In the genomic region with DNA sequence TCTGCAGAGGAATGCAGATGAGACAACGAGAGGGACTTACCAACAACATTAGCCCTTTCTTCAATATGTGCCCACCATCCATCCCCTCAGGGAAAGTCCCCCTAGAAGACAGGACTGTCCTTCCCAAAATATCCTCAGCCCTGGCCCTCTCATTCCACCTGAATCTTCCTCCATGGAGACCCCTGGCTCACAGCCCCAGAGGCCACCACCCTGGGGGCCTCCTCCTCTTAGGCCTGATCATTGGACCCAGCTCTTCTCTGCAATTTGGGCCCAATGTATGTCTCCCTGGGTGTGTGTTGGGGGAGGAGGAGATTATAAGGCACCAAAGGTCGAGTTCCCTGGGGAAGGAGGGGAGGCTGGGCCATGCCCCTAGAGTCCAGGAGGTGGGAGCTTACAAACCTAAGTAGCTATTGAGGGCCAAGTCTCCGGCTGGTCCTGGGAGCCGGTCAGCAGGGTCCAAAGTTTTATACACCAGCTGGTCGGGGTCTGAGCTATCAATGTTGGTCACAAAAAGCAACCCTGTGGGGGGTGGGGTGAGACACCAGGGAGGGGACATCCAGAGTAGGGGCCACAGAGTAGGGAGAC, we compare ENCODE assay signal across 14 cellular contexts. TPM values are rescaled to one million over a fixed set of nuclear protein-coding genes. Genes with fewer than 3 reads are reported as not detected.
DNase-seq lines count a peak whose midpoint lies in the region; TF ChIP-seq lines count a peak whose summit lies in the region.
"Had no signal": no experiment of that assay in that cellular context is flagged by ENCODE, and none has a peak within 500 bp of the region (broad histone marks: within the 10 kb centered on the region; RNA-seq: fewer than 3 reads in every experiment).

No MANE protein-coding gene starts in this region.

- no peak for TF ChIP-seq CTCF in HEK293 (tag by site-specific recombination; IDR thresholded peaks at IDR 0.05)
- no peak for TF ChIP-seq CTCF in ascending aorta (IDR thresholded peaks at IDR 0.05)
- TF ChIP-seq CTCF in nephron progenitor cell (IDR thresholded peaks at IDR 0.05): no peak
- no peak for TF ChIP-seq CTCF in GM13977 (IDR thresholded peaks at IDR 0.05; ENCODE audit: extremely low read depth, insufficient read depth, missing control alignments)

- peak overlapping the region; percentile 6 for H3K27ac Mint-ChIP-seq in nephron progenitor cell

- no peaks in the 10 kb centered on the region for H3K36me3 Mint-ChIP-seq in nephron progenitor cell (ENCODE audit: low read depth)

- no peaks in the 10 kb centered on the region for H3K27me3 ChIP-seq in ascending aorta
- no peaks in the 10 kb centered on the region for H3K27me3 ChIP-seq in stomach smooth muscle (ENCODE audit: control insufficient read depth in 1 of 2, insufficient read depth in 2 of 2, low read length in 2 of 2)
- H3K27me3 ChIP-seq: BLaER1 treated with 17β-estradiol and CSF1 and Interleukin-3, amounts not matched to agents 10 nM and 100 nM; SJCRH30 had no signal

- H3K4me3 ChIP-seq in HEK293 (ENCODE audit: low read depth, low read length) (no peak overlapping the region), ascending aorta (no peak overlapping the region), stomach smooth muscle (ENCODE audit: low read length in 2 of 2) (no peak overlapping the region)
- H3K4me3 ChIP-seq: BLaER1 treated with 17β-estradiol and CSF1 and Interleukin-3, amounts not matched to agents 10 nM and 100 nM; SJCRH30 had no signal

- intact Hi-C loops in ascending aorta (cut with DNase I): loop anchor here (2.0 kb wide), 1 partner anchor 15 kb away; no protein-coding TSS in a partner anchor

- H3K27ac ChIP-seq in HEK293 (ENCODE audit: extremely low read depth, low read depth, low read length): no peak overlapping the region
- H3K27ac ChIP-seq in ascending aorta: peak overlapping the region; percentile 42 to 47
- H3K27ac ChIP-seq in stomach smooth muscle (ENCODE audit: low read length): peak overlapping the region; percentile 41
- H3K27ac ChIP-seq: BLaER1 treated with 17β-estradiol and CSF1 and Interleukin-3, amounts not matched to agents 10 nM and 100 nM; SJCRH30 had no signal

- DNase-seq in ascending aorta (ENCODE audit: low spot score in 2 of 2) (no peak), nephron progenitor cell (no peak), hepatic stellate cell (ENCODE audit: low spot score) (no peak), GM13977 (ENCODE audit: low spot score) (no peak), NOMO-1 treated with DMSO at 0.1 percent for 48 hours (lab: John Stamatoyannopoulos, UW; ENCODE audit: unreplicated experiment) (no peak)
- DNase-seq: DMS 273 treated with DMSO at 0.1 percent for 48 hours, MV-4-11, NCI-H1417 treated with DMSO at 0.1 percent for 48 hours, NCI-H2029, NCI-H510A, SJCRH30 had no signal

- H3K9ac ChIP-seq in stomach smooth muscle (ENCODE audit: low read length in 2 of 2): peak overlapping the region in 1 of 2 donors; percentile 29
- H3K9ac ChIP-seq: BLaER1 treated with 17β-estradiol and CSF1 and Interleukin-3, amounts not matched to agents 10 nM and 100 nM had no signal

- H3K36me3 ChIP-seq in HEK293 (ENCODE audit: control insufficient read depth in 2 of 2, insufficient read depth in 1 of 2, low read length in 2 of 2): no peaks in the 10 kb centered on the region
- peaks cover 63 to 68% of the 10 kb centered on the region in 2 donors for H3K36me3 ChIP-seq in ascending aorta
- H3K36me3 ChIP-seq in stomach smooth muscle (ENCODE audit: control insufficient read depth in 2 of 2, insufficient read depth in 2 of 2, low read length in 2 of 2): peaks cover 52% of the 10 kb centered on the region in 2 donors
- H3K36me3 ChIP-seq: BLaER1 treated with 17β-estradiol and CSF1 and Interleukin-3, amounts not matched to agents 10 nM and 100 nM; SJCRH30 had no signal

- POLR2A ChIA-PET in HEK293 (lab: Yijun Ruan, JAX): no interaction called here

- peaks cover 5% of the 10 kb centered on the region for H3K4me1 Mint-ChIP-seq in nephron progenitor cell

- H3K4me3 Mint-ChIP-seq in nephron progenitor cell: no peak overlapping the region

- in situ Hi-C loops in GM13977 (cut with MboI; ENCODE audit: low pct_unique_long_range_greater_than_20kb, low sequenced_read_pairs, unreplicated experiment): no loop called here

- no peaks in the 10 kb centered on the region for H3K27me3 Mint-ChIP-seq in nephron progenitor cell (ENCODE audit: low read depth, poor library complexity)

- CTCF ChIA-PET in HEK293 (lab: Yijun Ruan, JAX): interaction anchor here (0.6 to 1.1 kb wide), 3 partner anchors 18 to 239 kb away, joined by 3 to 6 read pairs (median 4); a partner anchor contains a TSS

- H3K9me3 ChIP-seq in HEK293 (ENCODE audit: control insufficient read depth, insufficient read depth, low read depth, low read length) (no peaks in the 10 kb centered on the region), ascending aorta (no peaks in the 10 kb centered on the region), stomach smooth muscle (ENCODE audit: control insufficient read depth in 2 of 2, low read length in 2 of 2) (no peaks in the 10 kb centered on the region)
- H3K9me3 ChIP-seq: BLaER1 treated with 17β-estradiol and CSF1 and Interleukin-3, amounts not matched to agents 10 nM and 100 nM; SJCRH30 had no signal

- H3K9me3 Mint-ChIP-seq in nephron progenitor cell: no peaks in the 10 kb centered on the region

- H3K4me1 ChIP-seq in HEK293 (ENCODE audit: control insufficient read depth, insufficient read depth, low read length) (no peaks in the 10 kb centered on the region), ascending aorta (peaks cover 2 to 28% of the 10 kb centered on the region in 2 donors), stomach smooth muscle (ENCODE audit: control insufficient read depth, insufficient read depth, low read length) (peaks cover 45% of the 10 kb centered on the region)

TF ChIP-seq in HEK293, 187 proteins besides CTCF, POLR2A, EP300 and RAD21:
- TF ChIP-seq ZNF26 (tag by site-specific recombination; IDR thresholded peaks at IDR 0.05) (no peak), YY1 (tag by site-specific recombination; IDR thresholded peaks at IDR 0.05) (no peak), ZNF404 (tag by site-specific recombination; IDR thresholded peaks at IDR 0.05) (no peak), ZNF350 (tag by site-specific recombination; IDR thresholded peaks at IDR 0.05) (no peak), GLIS2 (tag by site-specific recombination; IDR thresholded peaks at IDR 0.05) (0 out of 2 replicates have a peak, but pooled peaks have one; percentile 9)
- TF ChIP-seq, protein P1, sequence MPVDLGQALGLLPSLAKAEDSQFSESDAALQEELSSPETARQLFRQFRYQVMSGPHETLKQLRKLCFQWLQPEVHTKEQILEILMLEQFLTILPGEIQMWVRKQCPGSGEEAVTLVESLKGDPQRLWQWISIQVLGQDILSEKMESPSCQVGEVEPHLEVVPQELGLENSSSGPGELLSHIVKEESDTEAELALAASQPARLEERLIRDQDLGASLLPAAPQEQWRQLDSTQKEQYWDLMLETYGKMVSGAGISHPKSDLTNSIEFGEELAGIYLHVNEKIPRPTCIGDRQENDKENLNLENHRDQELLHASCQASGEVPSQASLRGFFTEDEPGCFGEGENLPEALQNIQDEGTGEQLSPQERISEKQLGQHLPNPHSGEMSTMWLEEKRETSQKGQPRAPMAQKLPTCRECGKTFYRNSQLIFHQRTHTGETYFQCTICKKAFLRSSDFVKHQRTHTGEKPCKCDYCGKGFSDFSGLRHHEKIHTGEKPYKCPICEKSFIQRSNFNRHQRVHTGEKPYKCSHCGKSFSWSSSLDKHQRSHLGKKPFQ (tag by site-specific recombination; IDR thresholded peaks at IDR 0.05): no peak

RNA-seq across cellular contexts. Expression of gene ITGA7, which starts 8.1 kb away (rescaled TPM):
- 246 TPM for total RNA-seq in ascending aorta

RNA-seq across cellular contexts. Expression of gene BLOC1S1, which starts 16.3 kb away (rescaled TPM):
- 57.2 TPM for total RNA-seq in ascending aorta

RNA-seq across cellular contexts. Expression of gene RDH5, which starts 20.6 kb away (rescaled TPM):
- total RNA-seq in ascending aorta: 3.6 TPM

RNA-seq across cellular contexts. Expression of gene CD63, which starts 29.2 kb away (rescaled TPM):
- 566 TPM for total RNA-seq in ascending aorta

RNA-seq across cellular contexts. Expression of gene GDF11, which starts 43.4 kb away (rescaled TPM):
- 1.6 TPM for total RNA-seq in ascending aorta
